Comparison of ENCODE assay signal across 17 cellular contexts in the genomic region with DNA sequence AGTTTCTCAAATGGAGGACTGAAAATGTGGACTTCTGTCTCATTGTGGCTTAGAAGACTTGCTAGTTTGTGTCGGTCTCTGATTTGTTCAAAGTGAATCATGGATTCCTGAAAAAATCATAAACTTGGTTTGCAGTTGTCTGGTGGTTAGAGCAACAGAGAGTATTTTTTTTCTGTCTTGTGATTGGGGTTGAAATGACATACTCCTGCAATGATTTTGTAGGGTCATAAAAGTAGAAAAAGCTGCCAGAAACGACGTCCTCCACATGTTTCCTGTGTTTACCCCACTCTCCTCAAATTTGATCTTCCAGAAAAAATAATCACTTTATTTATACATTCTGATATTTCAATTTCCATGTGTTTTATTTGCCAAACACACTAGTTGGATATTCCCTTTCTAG.
A peak's percentile ranks its signal among the peaks of the same experiment; 100 is the strongest.
DNase-seq lines count a peak whose midpoint lies in the region; ATAC-seq and TF ChIP-seq lines count a peak whose summit lies in the region.
"Had no signal": no experiment of that assay in that cellular context is flagged by ENCODE, and none has a peak within 500 bp of the region (broad histone marks: within the 10 kb centered on the region; RNA-seq: fewer than 3 reads in every experiment).

No MANE protein-coding gene starts in this region.

- H3K36me3 ChIP-seq in smooth muscle cell (ENCODE audit: low read depth), result no peaks in the 10 kb centered on the region
- H3K36me3 ChIP-seq: BLaER1 had no signal

- no peaks in the 10 kb centered on the region for H3K27me3 ChIP-seq in smooth muscle cell (ENCODE audit: low read depth)
- H3K27me3 ChIP-seq: BLaER1 had no signal

- peak overlapping the region; percentile 47 for H2AFZ ChIP-seq in smooth muscle cell (ENCODE audit: low read depth)

- TF ChIP-seq CTCF in AG10803 (conservative IDR thresholded peaks at IDR 0.05; ENCODE audit: low read length), result no peak
- TF ChIP-seq CTCF in smooth muscle cell (IDR thresholded peaks at IDR 0.05; ENCODE audit: borderline replicate concordance, insufficient read depth, poor library complexity, severe bottlenecking), result no peak

- H4K20me1 ChIP-seq in smooth muscle cell (ENCODE audit: low read depth), result no peaks in the 10 kb centered on the region
- H4K20me1 ChIP-seq: BLaER1 had no signal

- H3K9ac ChIP-seq in smooth muscle cell (ENCODE audit: low read depth), result no peak overlapping the region
- H3K9ac ChIP-seq: BLaER1, KMS-11 had no signal

- DNase-seq in AG10803 (ENCODE audit: low read depth) (peak; percentile 35), EH (ENCODE audit: low read depth) (peak; percentile 32), M059J (ENCODE audit: low read depth) (peak; percentile 5), smooth muscle cell (lab: John Stamatoyannopoulos, UW; ENCODE audit: unreplicated experiment) (no peak)
- DNase-seq in activated CD4-positive, CD25-positive, alpha-beta regulatory T cell treated with anti-CD3 and anti-CD28 coated beads, Interleukin-2, amount 50 U/mL, for 72 hours, result no peak
- DNase-seq: 8988T; Calu3; CD8-positive, alpha-beta T cell; DMS79 treated with DMSO at 0.1 percent for 48 hours; EL; HCEC 1CT had no signal

- H3K4me2 ChIP-seq in smooth muscle cell, result no peak overlapping the region
- H3K4me2 ChIP-seq: BLaER1, KMS-11 had no signal

- H3F3A ChIP-seq in smooth muscle cell (ENCODE audit: low read depth), result no peaks in the 10 kb centered on the region

- H3K27ac ChIP-seq in smooth muscle cell (ENCODE audit: low read depth), result no peak overlapping the region
- H3K27ac ChIP-seq: BLaER1, HL-60, KMS-11 had no signal

- no peaks in the 10 kb centered on the region for H3K79me2 ChIP-seq in smooth muscle cell (ENCODE audit: low read depth)

- ATAC-seq in GM21723 (IDR thresholded peaks at IDR 0.05; ENCODE audit: unreplicated experiment) (no peak), GM18511 (IDR thresholded peaks at IDR 0.05; ENCODE audit: unreplicated experiment) (no peak), HG02973 (IDR thresholded peaks at IDR 0.05; ENCODE audit: unreplicated experiment) (no peak)
- ATAC-seq: CD8-positive, alpha-beta T cell had no signal

- no peaks in the 10 kb centered on the region for H3K9me3 ChIP-seq in smooth muscle cell (replicated peaks; ENCODE audit: low read depth)
- H3K9me3 ChIP-seq: BLaER1 had no signal

- H3K4me1 ChIP-seq in smooth muscle cell (ENCODE audit: low read depth), result no peaks in the 10 kb centered on the region
- H3K4me1 ChIP-seq: BLaER1 had no signal

- 37% methylated on average over 3 of the region's 3 CpGs for WGBS in smooth muscle cell (ENCODE audit: low lambda C conversion rate)

- H3K4me3 ChIP-seq in AG10803 (ENCODE audit: low read length) (no peak overlapping the region), smooth muscle cell (no peak overlapping the region)
- H3K4me3 ChIP-seq: BLaER1 had no signal

Comparison
In these comparisons a context has a peak if more than half of its experiments do, and no peak if none do; other contexts are left out.
1. DNase-seq: peak in AG10803 (single experiment), EH (single experiment) and M059J (single experiment); none in smooth muscle cell (single experiment) and activated CD4-positive, CD25-positive, alpha-beta regulatory T cell treated with anti-CD3 and anti-CD28 coated beads, Interleukin-2, amount 50 U/mL, for 72 hours (single experiment).